In the genomic region with DNA sequence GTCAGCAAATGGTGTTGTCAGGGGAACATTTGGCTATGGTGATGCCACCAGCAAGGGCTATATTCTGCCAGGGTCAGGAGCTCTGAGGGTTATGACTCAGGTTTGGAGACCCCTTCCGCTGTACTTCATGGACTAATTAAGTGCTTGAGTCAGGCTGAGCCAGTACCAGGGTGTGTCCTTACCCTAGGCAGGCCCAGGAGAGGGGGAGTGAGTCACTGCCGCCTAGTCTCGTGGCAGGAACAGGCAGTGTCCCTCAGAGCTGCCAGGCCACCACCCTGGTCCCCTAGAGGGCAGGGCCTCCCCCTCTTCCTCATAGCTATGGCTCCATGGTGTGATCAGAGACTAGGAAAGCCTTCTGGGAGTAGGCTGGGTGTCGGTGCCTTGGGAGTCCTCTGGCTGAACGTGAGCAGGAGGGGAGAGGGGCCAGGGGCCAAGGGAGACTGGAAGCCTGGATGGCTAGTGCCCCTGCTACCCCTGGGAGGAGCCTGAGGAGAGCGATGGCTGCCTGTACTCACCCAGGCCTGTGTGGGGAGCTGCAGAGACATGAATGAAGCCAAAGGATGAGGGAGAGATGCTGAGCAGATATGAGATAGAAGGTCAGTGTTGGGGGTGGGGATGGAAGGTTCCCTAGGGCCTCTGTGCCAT, we compare ENCODE assay signal across 7 cellular contexts. TPM values are rescaled to one million over a fixed set of nuclear protein-coding genes. Genes with fewer than 3 reads are reported as not detected.
DNase-seq lines count a peak whose midpoint lies in the region; ATAC-seq and TF ChIP-seq lines count a peak whose summit lies in the region.
"Had no signal": no experiment of that assay in that cellular context is flagged by ENCODE, and none has a peak within 500 bp of the region (broad histone marks: within the 10 kb centered on the region; RNA-seq: fewer than 3 reads in every experiment).

No MANE protein-coding gene starts in this region.

- peak; percentile 58 to 82 for TF ChIP-seq CTCF in GM23338 (conservative IDR thresholded peaks at IDR 0.05; ENCODE audit: low read depth in 2 of 2)
- TF ChIP-seq CTCF in RWPE2 (IDR thresholded peaks at IDR 0.05; ENCODE audit: poor library complexity, severe bottlenecking): peak; percentile 32
- TF ChIP-seq CTCF in heart right ventricle (IDR thresholded peaks at IDR 0.05): peak in 6 of 9 donors; percentile 17 to 54 (median 44)

- no peak overlapping the region for H2AFZ ChIP-seq in GM23338

- peaks cover 16% of the 10 kb centered on the region for H3K4me1 ChIP-seq in GM23338 (ENCODE audit: insufficient read depth)
- H3K4me1 ChIP-seq in RWPE2 (ENCODE audit: insufficient read depth, poor library complexity, severe bottlenecking): peaks cover 51% of the 10 kb centered on the region
- peaks cover 15 to 100% (median 82%) of the 10 kb centered on the region in 9 donors for H3K4me1 ChIP-seq in heart right ventricle
- H3K4me1 ChIP-seq: ascending aorta had no signal

- H3K36me3 ChIP-seq in GM23338 (ENCODE audit: insufficient read depth) (no peaks in the 10 kb centered on the region), RWPE2 (ENCODE audit: low read depth) (peaks cover 16% of the 10 kb centered on the region; the same call in 1 of the 2 replicates), heart right ventricle (peaks cover 0 to 24% (median 0%) of the 10 kb centered on the region in 9 donors)
- H3K36me3 ChIP-seq: ascending aorta had no signal

- H4K20me1 ChIP-seq in GM23338 (replicated peaks; ENCODE audit: insufficient read depth): peaks cover 4% of the 10 kb centered on the region; the same call in 1 of the 2 replicates

- no peaks in the 10 kb centered on the region for H3K9me3 Mint-ChIP-seq in GM23338

- H3K79me2 ChIP-seq in GM23338 (replicated peaks; ENCODE audit: insufficient read depth): peaks cover 26% of the 10 kb centered on the region

- no peak overlapping the region for H3K27ac ChIP-seq in GM23338 (ENCODE audit: low read depth)
- H3K27ac ChIP-seq in RWPE2 (ENCODE audit: poor library complexity, severe bottlenecking): peak overlapping the region; percentile 70
- H3K27ac ChIP-seq in heart right ventricle: peak overlapping the region in 9 of 10 donors; percentile 47 to 97 (median 69)
- H3K27ac ChIP-seq: ascending aorta had no signal

- peaks cover 18% of the 10 kb centered on the region for H3K27me3 Mint-ChIP-seq in GM23338 (ENCODE audit: insufficient read depth, low read depth, poor library complexity)

- ATAC-seq in GM23338 (peak; percentile 89), RWPE2 (ENCODE audit: low read depth) (peak; percentile 79), heart right ventricle (peak; percentile 36 to 94 (median 84)), GM21786 (IDR thresholded peaks at IDR 0.05; ENCODE audit: unreplicated experiment) (no peak), GM19395 (IDR thresholded peaks at IDR 0.05; ENCODE audit: unreplicated experiment) (no peak), HG03520 (IDR thresholded peaks at IDR 0.05; ENCODE audit: unreplicated experiment) (no peak)

- H3K36me3 Mint-ChIP-seq in GM23338 (ENCODE audit: low read depth): peaks cover 12% of the 10 kb centered on the region; the same call in 2 of the 3 replicates

- intact Hi-C loops in heart right ventricle (cut with DNase I): loop anchor here in 1 of 10 donors (10.0 kb wide), 1 partner anchor 747 kb away; no protein-coding TSS in a partner anchor

- no peaks in the 10 kb centered on the region for H3K27me3 ChIP-seq in GM23338 (ENCODE audit: insufficient read depth)
- no peaks in the 10 kb centered on the region for H3K27me3 ChIP-seq in RWPE2 (ENCODE audit: insufficient read depth, poor library complexity, severe bottlenecking)
- H3K27me3 ChIP-seq in heart right ventricle: no peaks in the 10 kb centered on the region
- H3K27me3 ChIP-seq: ascending aorta had no signal

- no peaks in the 10 kb centered on the region; the same call in 1 of the 2 replicates for H3F3A ChIP-seq in GM23338 (replicated peaks; ENCODE audit: low read depth)

- no peak overlapping the region for H3K4me3 ChIP-seq in GM23338
- H3K4me3 ChIP-seq in RWPE2 (ENCODE audit: severe bottlenecking): no peak overlapping the region
- H3K4me3 ChIP-seq in heart right ventricle: no peak overlapping the region
- H3K4me3 ChIP-seq: ascending aorta had no signal

- no peaks in the 10 kb centered on the region for H3K9me2 ChIP-seq in GM23338 (ENCODE audit: insufficient read depth)

- no peak overlapping the region for H3K4me3 Mint-ChIP-seq in GM23338

- no peak overlapping the region for H3K4me2 ChIP-seq in GM23338

- whole genome bisulfite sequencing in heart right ventricle, 2 donors: 34 to 45% methylated on average over 6 of the region's 6 CpGs

- no peak overlapping the region for H3K27ac Mint-ChIP-seq in GM23338

- DNase-seq in GM23338 (ENCODE audit: low spot score): peak; percentile 83
- peak; percentile 85 for DNase-seq in RWPE2 (ENCODE audit: low spot score)
- peak in 1 of 2 donors; percentile 56 for DNase-seq in heart right ventricle

- H3K9me3 ChIP-seq in RWPE2 (ENCODE audit: severe bottlenecking): no peaks in the 10 kb centered on the region
- H3K9me3 ChIP-seq in heart right ventricle: no peaks in the 10 kb centered on the region
- H3K9me3 ChIP-seq: ascending aorta had no signal

- peaks cover 42% of the 10 kb centered on the region for H3K4me1 Mint-ChIP-seq in GM23338

TF ChIP-seq in GM23338, 12 proteins besides CTCF, POLR2A, EP300 and RAD21 (continues in another document):
- TF ChIP-seq REST (IDR thresholded peaks at IDR 0.05; ENCODE audit: unreplicated experiment) (no peak), EZH2 (IDR thresholded peaks at IDR 0.05; ENCODE audit: low read depth, unreplicated experiment) (no peak), EZH2phosphoT487 (IDR thresholded peaks at IDR 0.05; ENCODE audit: unreplicated experiment) (no peak), JUNB (IDR thresholded peaks at IDR 0.05; ENCODE audit: unreplicated experiment) (no peak), NANOG (IDR thresholded peaks at IDR 0.05; ENCODE audit: borderline replicate concordance) (no peak), STAT1 (IDR thresholded peaks at IDR 0.05; ENCODE audit: unreplicated experiment) (no peak), POLR2AphosphoS5 (IDR thresholded peaks at IDR 0.05; ENCODE audit: low read depth) (no peak), CREB1 (CRISPR knock-in tag; IDR thresholded peaks at IDR 0.05; ENCODE audit: low read depth) (no peak), ZNF114 (CRISPR knock-in tag; IDR thresholded peaks at IDR 0.05) (no peak), ETS1 (IDR thresholded peaks at IDR 0.05) (no peak), ZNF331 (CRISPR knock-in tag; IDR thresholded peaks at IDR 0.05; ENCODE audit: low read depth) (no peak)

RNA-seq across cellular contexts. Expression of gene MAPKAPK3, which starts 10.6 kb away (rescaled TPM):
- total RNA-seq in GM23338 (2014; rRNA removed; shearing (Covaris generic)): 44.9 and 51.1 TPM in 2 replicates
- polyA plus RNA-seq in GM23338 (2016; fragmentation: Nextera tagmentation; extraction: Ambion mirVana) (16.5 and 17.2 TPM in 2 replicates), heart right ventricle (100 to 1,000 TPM; 134 to 225 TPM)
- total RNA-seq in heart right ventricle: 100 to 1,000 TPM; 278 to 496 (median 334) TPM

RNA-seq across cellular contexts. Expression of gene CISH, which starts 16.0 kb away (rescaled TPM):
- 2.7 and 3.6 TPM in 2 replicates for total RNA-seq in GM23338 (2014; rRNA removed; shearing (Covaris generic))
- polyA plus RNA-seq in GM23338 (2016; fragmentation: Nextera tagmentation; extraction: Ambion mirVana) (2.1 and 2.2 TPM in 2 replicates), heart right ventricle (10 to 100 TPM in 1 of 2 donors, 1 to 10 TPM in 1; 8.9 to 21.1 TPM)
- total RNA-seq in heart right ventricle: 100 to 1,000 TPM in 1 of 10 donors, 10 to 100 TPM in 6, 1 to 10 TPM in 3; 5.4 to 131 (median 24.0) TPM

RNA-seq across cellular contexts. Expression of gene DOCK3, which starts 47.2 kb away (rescaled TPM):
- 5.6 and 6.1 TPM in 2 replicates for total RNA-seq in GM23338 (2014; rRNA removed; shearing (Covaris generic))
- polyA plus RNA-seq in GM23338 (2016; fragmentation: Nextera tagmentation; extraction: Ambion mirVana) (2.2 and 2.4 TPM in 2 replicates), heart right ventricle (1 to 10 TPM; 1.2 to 5.0 TPM)
- total RNA-seq in heart right ventricle: 1 to 10 TPM; 4.3 to 6.6 (median 4.7) TPM

RNA-seq across cellular contexts. Expression of gene HEMK1, which starts 58.2 kb away (rescaled TPM):
- 5.6 and 8.5 TPM in 2 replicates for total RNA-seq in GM23338 (2014; rRNA removed; shearing (Covaris generic))
- polyA plus RNA-seq in GM23338 (2016; fragmentation: Nextera tagmentation; extraction: Ambion mirVana): 10.1 and 11.0 TPM in 2 replicates
- total RNA-seq in heart right ventricle: 10 to 100 TPM; 10.6 to 19.0 (median 14.8) TPM
- 10 to 100 TPM; 13.5 to 17.7 TPM for polyA plus RNA-seq in heart right ventricle

RNA-seq across cellular contexts. Expression of gene C3orf18, which starts 60.0 kb away (rescaled TPM):
- total RNA-seq in GM23338 (2014; rRNA removed; shearing (Covaris generic)): 7.7 and 10.3 TPM in 2 replicates
- polyA plus RNA-seq in GM23338 (2016; fragmentation: Nextera tagmentation; extraction: Ambion mirVana) (2.4 TPM in 2 replicates), heart right ventricle (10 to 100 TPM; 19.9 to 28.7 TPM)
- 10 to 100 TPM; 31.6 to 49.9 (median 43.4) TPM for total RNA-seq in heart right ventricle

Comparison
In these comparisons a context has a peak if more than half of its experiments do, and no peak if none do; other contexts are left out.
1. ATAC-seq: peak in GM23338 (single experiment), RWPE2 (single experiment) and heart right ventricle (8 of 8); none in GM21786 (single experiment), GM19395 (single experiment) and HG03520 (single experiment).
2. Peak in every context shown above with its lines, with median percentiles within 50 percentile points of each other: CTCF ChIP-seq.